Comparison of ENCODE assay signal across 8 cellular contexts in genomic region chr1:209884665-209885117, GRCh38.
DNase-seq lines count a peak whose midpoint lies in the region; ATAC-seq and TF ChIP-seq lines count a peak whose summit lies in the region.

No MANE protein-coding gene starts in this region.

- H3K9me3 Mint-ChIP-seq in T-helper 2 cell treated with Interferon-gamma antibody and Interleukin-4, amounts not matched to agents 5 μg/mL and 100 μg/mL, for 36 hours: no peaks in the 10 kb centered on the region

- no peak overlapping the region for H3K27ac Mint-ChIP-seq in T-helper 2 cell treated with Interferon-gamma antibody and Interleukin-4, amounts not matched to agents 5 μg/mL and 100 μg/mL, for 36 hours

- no peak overlapping the region for H3K4me3 ChIP-seq in fibroblast of mammary gland (ENCODE audit: control insufficient read depth, low read depth, low read length)

- DNase-seq in AG20443 (ENCODE audit: low spot score) (peak; percentile 95), fibroblast of mammary gland (ENCODE audit: low read depth) (peak; percentile 100), smooth muscle cell of the brain vasculature (ENCODE audit: low read depth, low spot score) (peak; percentile 94), NCI-H524 (lab: John Stamatoyannopoulos, UW) (no peak), NCI-H510A treated with DMSO at 0.1 percent for 48 hours (lab: John Stamatoyannopoulos, UW) (no peak)
- DNase-seq in T-helper 2 cell treated with Interferon-gamma antibody and Interleukin-4, amounts not matched to agents 5 μg/mL and 100 μg/mL, for 36 hours (ENCODE audit: low spot score): peak; percentile 75

- TF ChIP-seq CTCF in fibroblast of mammary gland (conservative IDR thresholded peaks at IDR 0.05; ENCODE audit: control insufficient read depth, insufficient read depth, low read depth, low read length): no peak

- peaks cover 6% of the 10 kb centered on the region for H3K4me1 Mint-ChIP-seq in T-helper 2 cell treated with Interferon-gamma antibody and Interleukin-4, amounts not matched to agents 5 μg/mL and 100 μg/mL, for 36 hours (ENCODE audit: low read depth)

- H3K36me3 Mint-ChIP-seq in T-helper 2 cell treated with Interferon-gamma antibody and Interleukin-4, amounts not matched to agents 5 μg/mL and 100 μg/mL, for 36 hours (ENCODE audit: low read depth): no peaks in the 10 kb centered on the region

- no peak overlapping the region for H3K4me3 Mint-ChIP-seq in T-helper 2 cell treated with Interferon-gamma antibody and Interleukin-4, amounts not matched to agents 5 μg/mL and 100 μg/mL, for 36 hours

- peaks cover 23% of the 10 kb centered on the region for H3K27me3 Mint-ChIP-seq in T-helper 2 cell treated with Interferon-gamma antibody and Interleukin-4, amounts not matched to agents 5 μg/mL and 100 μg/mL, for 36 hours (ENCODE audit: low read depth)

- ATAC-seq in GM19025 (IDR thresholded peaks at IDR 0.05; ENCODE audit: low read depth, unreplicated experiment) (peak; percentile 94), HG03280 (IDR thresholded peaks at IDR 0.05; ENCODE audit: unreplicated experiment) (peak; percentile 77)

Comparison
In these comparisons a context has a peak if more than half of its experiments do, and no peak if none do; other contexts are left out.
1. DNase-seq: peak in AG20443 (single experiment), T-helper 2 cell treated with Interferon-gamma antibody and Interleukin-4, amounts not matched to agents 5 μg/mL and 100 μg/mL, for 36 hours (single experiment), fibroblast of mammary gland (single experiment) and smooth muscle cell of the brain vasculature (single experiment); none in NCI-H524 (0 of 2) and NCI-H510A treated with DMSO at 0.1 percent for 48 hours (single experiment).